1 cellular context compared by ENCODE assay signal in genomic region chr17:42422412-42422957, GRCh38.
TF ChIP-seq lines count a peak whose summit lies in the region.

No MANE protein-coding gene starts in this region.

TF ChIP-seq in K562, 482 proteins besides CTCF, POLR2A, EP300 and RAD21 (continues in another document):
- TF ChIP-seq ZNF12 (CRISPR knock-in tag; IDR thresholded peaks at IDR 0.05) (peak; percentile 35; the same call in 1 of the 2 replicates), HDAC1 (IDR thresholded peaks at IDR 0.05) (peak in 1 of 2 experiments; percentile 65; a peak in 2 of 4 replicates), JUN (IDR thresholded peaks at IDR 0.05; ENCODE audit: borderline replicate concordance, low read depth, low read length) (no peak), JUN (CRISPR knock-in tag; IDR thresholded peaks at IDR 0.05; ENCODE audit: borderline replicate concordance) (peak; percentile 50; the same call in 1 of the 2 replicates), STAT6 (CRISPR knock-in tag; IDR thresholded peaks at IDR 0.05) (peak; percentile 42; the same call in 1 of the 2 replicates), FIP1L1 (IDR thresholded peaks at IDR 0.05; ENCODE audit: low read depth, low read length, poor library complexity, severe bottlenecking) (peak; percentile 46), KAT7 (CRISPR knock-in tag; IDR thresholded peaks at IDR 0.05; ENCODE audit: borderline replicate concordance) (0 out of 2 replicates have a peak, but pooled peaks have one; percentile 51), ZBTB7A (IDR thresholded peaks at IDR 0.05; ENCODE audit: borderline replicate concordance, control insufficient read depth, low read depth, low read length) (peak; percentile 15; the same call in 1 of the 2 replicates), ZBTB40 (IDR thresholded peaks at IDR 0.05) (peak; percentile 38; the same call in 1 of the 2 replicates), ZBTB40 (CRISPR knock-in tag; IDR thresholded peaks at IDR 0.05) (no peak), SAP30 (IDR thresholded peaks at IDR 0.05; ENCODE audit: borderline replicate concordance, insufficient read depth, low read depth, low read length, poor library complexity, severe bottlenecking) (peak; percentile 82), ZFX (CRISPR knock-in tag; IDR thresholded peaks at IDR 0.05) (0 out of 2 replicates have a peak, but pooled peaks have one; percentile 13), TFAP4 (CRISPR knock-in tag; IDR thresholded peaks at IDR 0.05; ENCODE audit: borderline replicate concordance) (peak; percentile 91), KLF16 (IDR thresholded peaks at IDR 0.05) (no peak), TAF9B (IDR thresholded peaks at IDR 0.05; ENCODE audit: partially characterized antibody) (peak; percentile 54), HNRNPLL (IDR thresholded peaks at IDR 0.05; ENCODE audit: low read depth, low read length, poor library complexity, severe bottlenecking) (peak; percentile 68), BCOR (IDR thresholded peaks at IDR 0.05) (no peak), TOE1 (IDR thresholded peaks at IDR 0.05; ENCODE audit: borderline replicate concordance) (0 out of 2 replicates have a peak, but pooled peaks have one; percentile 57), TOE1 (CRISPR knock-in tag; IDR thresholded peaks at IDR 0.05; ENCODE audit: borderline replicate concordance, low read depth) (no peak), ELF2 (CRISPR knock-in tag; IDR thresholded peaks at IDR 0.05) (0 out of 2 replicates have a peak, but pooled peaks have one; percentile 50), BRD4 (IDR thresholded peaks at IDR 0.05) (0 out of 2 replicates have a peak, but pooled peaks have one; percentile 9), ARID1B (IDR thresholded peaks at IDR 0.05) (0 out of 2 replicates have a peak, but pooled peaks have one; percentile 4), SIN3B (IDR thresholded peaks at IDR 0.05; ENCODE audit: low read depth) (no peak), NR2C2 (CRISPR knock-in tag; IDR thresholded peaks at IDR 0.05) (no peak), NR2C2 (tag; IDR thresholded peaks at IDR 0.05) (0 out of 2 replicates have a peak, but pooled peaks have one; percentile 15), HOMEZ (CRISPR knock-in tag; IDR thresholded peaks at IDR 0.05) (no peak), SMAD4 (CRISPR knock-in tag; conservative IDR thresholded peaks at IDR 0.05) (0 out of 2 replicates have a peak, but pooled peaks have one; percentile 8), FOXM1 (IDR thresholded peaks at IDR 0.05; ENCODE audit: low read depth) (no peak), FOXM1 (CRISPR knock-in tag; IDR thresholded peaks at IDR 0.05; ENCODE audit: low read depth) (no peak), MECOM (CRISPR knock-in tag; IDR thresholded peaks at IDR 0.05) (no peak), KDM1A (IDR thresholded peaks at IDR 0.05) (peak in 1 of 2 experiments; percentile 43; a peak in 1 of 4 replicates), CREM (IDR thresholded peaks at IDR 0.05; ENCODE audit: low read depth) (peak; percentile 37; the same call in 1 of the 2 replicates), NCOA4 (IDR thresholded peaks at IDR 0.05; ENCODE audit: partially characterized antibody) (no peak), KDM5B (IDR thresholded peaks at IDR 0.05; ENCODE audit: insufficient replicate concordance, low read depth, low read length) (peak; percentile 20)
- TF ChIP-seq, protein P1, sequence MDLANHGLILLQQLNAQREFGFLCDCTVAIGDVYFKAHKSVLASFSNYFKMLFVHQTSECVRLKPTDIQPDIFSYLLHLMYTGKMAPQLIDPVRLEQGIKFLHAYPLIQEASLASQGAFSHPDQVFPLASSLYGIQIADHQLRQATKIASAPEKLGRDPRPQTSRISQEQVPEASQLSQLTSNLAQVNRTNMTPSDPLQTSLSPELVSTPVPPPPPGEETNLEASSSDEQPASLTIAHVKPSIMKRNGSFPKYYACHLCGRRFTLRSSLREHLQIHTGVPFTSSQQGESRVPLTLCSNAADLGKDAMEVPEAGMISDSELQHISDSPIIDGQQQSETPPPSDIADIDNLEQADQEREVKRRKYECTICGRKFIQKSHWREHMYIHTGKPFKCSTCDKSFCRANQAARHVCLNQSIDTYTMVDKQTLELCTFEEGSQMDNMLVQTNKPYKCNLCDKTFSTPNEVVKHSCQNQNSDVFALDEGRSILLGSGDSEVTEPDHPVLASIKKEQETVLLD (IDR thresholded peaks at IDR 0.05) = 0 out of 2 replicates have a peak, but pooled peaks have one; percentile 36
- TF ChIP-seq, protein P2, sequence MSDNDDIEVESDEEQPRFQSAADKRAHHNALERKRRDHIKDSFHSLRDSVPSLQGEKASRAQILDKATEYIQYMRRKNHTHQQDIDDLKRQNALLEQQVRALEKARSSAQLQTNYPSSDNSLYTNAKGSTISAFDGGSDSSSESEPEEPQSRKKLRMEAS (CRISPR knock-in tag; IDR thresholded peaks at IDR 0.05) = peak; percentile 30; the same call in 1 of the 2 replicates
- TF ChIP-seq, protein P3, sequence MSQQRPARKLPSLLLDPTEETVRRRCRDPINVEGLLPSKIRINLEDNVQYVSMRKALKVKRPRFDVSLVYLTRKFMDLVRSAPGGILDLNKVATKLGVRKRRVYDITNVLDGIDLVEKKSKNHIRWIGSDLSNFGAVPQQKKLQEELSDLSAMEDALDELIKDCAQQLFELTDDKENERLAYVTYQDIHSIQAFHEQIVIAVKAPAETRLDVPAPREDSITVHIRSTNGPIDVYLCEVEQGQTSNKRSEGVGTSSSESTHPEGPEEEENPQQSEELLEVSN (IDR thresholded peaks at IDR 0.05; ENCODE audit: borderline replicate concordance in 1 of 2, extremely low read depth in 1 of 2, insufficient read depth in 1 of 2, insufficient read length in 1 of 2, low read depth in 1 of 2, low read length in 1 of 2, poor library complexity in 1 of 2, severe bottlenecking in 1 of 2) = peak; percentile 26 to 35
- TF ChIP-seq, protein P4, sequence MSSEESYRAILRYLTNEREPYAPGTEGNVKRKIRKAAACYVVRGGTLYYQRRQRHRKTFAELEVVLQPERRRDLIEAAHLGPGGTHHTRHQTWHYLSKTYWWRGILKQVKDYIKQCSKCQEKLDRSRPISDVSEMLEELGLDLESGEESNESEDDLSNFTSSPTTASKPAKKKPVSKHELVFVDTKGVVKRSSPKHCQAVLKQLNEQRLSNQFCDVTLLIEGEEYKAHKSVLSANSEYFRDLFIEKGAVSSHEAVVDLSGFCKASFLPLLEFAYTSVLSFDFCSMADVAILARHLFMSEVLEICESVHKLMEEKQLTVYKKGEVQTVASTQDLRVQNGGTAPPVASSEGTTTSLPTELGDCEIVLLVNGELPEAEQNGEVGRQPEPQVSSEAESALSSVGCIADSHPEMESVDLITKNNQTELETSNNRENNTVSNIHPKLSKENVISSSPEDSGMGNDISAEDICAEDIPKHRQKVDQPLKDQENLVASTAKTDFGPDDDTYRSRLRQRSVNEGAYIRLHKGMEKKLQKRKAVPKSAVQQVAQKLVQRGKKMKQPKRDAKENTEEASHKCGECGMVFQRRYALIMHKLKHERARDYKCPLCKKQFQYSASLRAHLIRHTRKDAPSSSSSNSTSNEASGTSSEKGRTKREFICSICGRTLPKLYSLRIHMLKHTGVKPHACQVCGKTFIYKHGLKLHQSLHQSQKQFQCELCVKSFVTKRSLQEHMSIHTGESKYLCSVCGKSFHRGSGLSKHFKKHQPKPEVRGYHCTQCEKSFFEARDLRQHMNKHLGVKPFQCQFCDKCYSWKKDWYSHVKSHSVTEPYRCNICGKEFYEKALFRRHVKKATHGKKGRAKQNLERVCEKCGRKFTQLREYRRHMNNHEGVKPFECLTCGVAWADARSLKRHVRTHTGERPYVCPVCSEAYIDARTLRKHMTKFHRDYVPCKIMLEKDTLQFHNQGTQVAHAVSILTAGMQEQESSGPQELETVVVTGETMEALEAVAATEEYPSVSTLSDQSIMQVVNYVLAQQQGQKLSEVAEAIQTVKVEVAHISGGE (CRISPR knock-in tag; IDR thresholded peaks at IDR 0.05) = no peak; a peak in 1 of 6 replicates
